In the genomic region with DNA sequence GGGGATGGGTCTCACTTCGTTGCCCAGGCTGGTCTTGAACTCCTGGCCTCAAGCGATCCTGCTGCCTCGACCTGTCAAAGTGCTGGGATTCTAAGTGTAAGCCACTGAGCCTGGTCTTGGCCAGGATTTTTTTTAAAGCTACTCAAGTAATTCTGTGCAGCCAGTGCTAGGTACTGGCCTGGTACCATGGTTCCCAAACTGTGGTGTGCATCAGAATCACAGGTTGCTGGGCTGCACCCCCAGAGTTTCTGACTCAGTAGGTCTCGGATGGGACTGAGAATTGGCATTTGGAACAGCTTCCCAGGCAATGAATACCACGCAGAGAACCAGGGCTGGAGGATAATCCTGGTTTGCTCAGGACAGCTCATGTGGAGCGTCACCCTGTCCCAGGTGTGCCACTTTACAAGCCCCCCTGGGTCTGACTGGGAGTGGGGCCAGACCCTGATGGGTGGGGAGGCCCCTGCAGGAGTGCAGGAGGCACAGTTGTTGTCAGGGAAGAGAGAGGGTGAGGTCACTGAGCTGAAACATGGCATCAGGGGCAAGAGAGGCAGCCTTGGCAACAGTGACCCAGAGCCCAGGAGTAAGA, we compare ENCODE assay signal across 8 cellular contexts. TPM values are rescaled to one million over a fixed set of nuclear protein-coding genes. Genes with fewer than 3 reads are reported as not detected.
DNase-seq lines count a peak whose midpoint lies in the region; ATAC-seq and TF ChIP-seq lines count a peak whose summit lies in the region.
"Had no signal": no experiment of that assay in that cellular context is flagged by ENCODE, and none has a peak within 500 bp of the region (broad histone marks: within the 10 kb centered on the region; RNA-seq: fewer than 3 reads in every experiment).

No MANE protein-coding gene starts in this region.

- POLR2A ChIA-PET in RWPE1 (lab: Yijun Ruan, JAX; ENCODE audit: low non-redundant PET), result interaction anchor here (0.5 to 1.1 kb wide), 3 partner anchors 14 to 136 kb away, joined by 3 to 4 read pairs (median 4); no protein-coding TSS in a partner anchor

- no peak overlapping the region for H2BK5ac ChIP-seq in H9 (ENCODE audit: insufficient read length, low read length)

- no CpG with 5 or more reads among the region's 6 CpGs for WGBS in H9 (ENCODE audit: extremely low coverage, insufficient read length, low lambda C conversion rate)

- H3K9me3 ChIP-seq in H9 (ENCODE audit: control insufficient read depth, low read depth, low read length) (no peaks in the 10 kb centered on the region), fibroblast of lung (ENCODE audit: control insufficient read depth, insufficient read depth, low read depth, low read length) (no peaks in the 10 kb centered on the region)

- no peak overlapping the region for H3K4me3 ChIP-seq in fibroblast of lung (replicated peaks in 1 of 4; ENCODE audit: control extremely low read depth in 1 of 4, insufficient read depth in 1 of 4, low read depth in 3 of 4, low read length in 4 of 4)

- TF ChIP-seq CTCF in H9 (conservative IDR thresholded peaks at IDR 0.05), result no peak
- no peak for TF ChIP-seq CTCF in RWPE1 (conservative IDR thresholded peaks at IDR 0.05; ENCODE audit: low read depth)
- TF ChIP-seq CTCF in fibroblast of lung (conservative IDR thresholded peaks at IDR 0.05 in 1 of 2, IDR thresholded peaks at IDR 0.05 in 1 of 2; ENCODE audit: low read depth in 1 of 2, low read length in 2 of 2), result no peak

- H3K4me2 ChIP-seq in H9 (ENCODE audit: insufficient read depth, insufficient read length, low read length) (peak overlapping the region; percentile 86), fibroblast of lung (ENCODE audit: extremely low read depth, insufficient read depth, low read length) (no peak overlapping the region)

- no peak overlapping the region for H4K91ac ChIP-seq in H9 (ENCODE audit: insufficient read length, low read depth, low read length)

- H3K23ac ChIP-seq in H9 (ENCODE audit: insufficient read length, low read depth, low read length), result no peak overlapping the region

- H2AFZ ChIP-seq in H9 (ENCODE audit: low read length), result no peak overlapping the region
- no peak overlapping the region for H2AFZ ChIP-seq in fibroblast of lung (ENCODE audit: low read length)

- peak overlapping the region; percentile 70 to 84; a peak in 4 of 5 replicates for H3K4me3 Mint-ChIP-seq in H9
- peak overlapping the region; percentile 68 for H3K4me3 Mint-ChIP-seq in stimulated activated effector memory CD8-positive, alpha-beta T cell treated with anti-CD3 and anti-CD28 coated beads, Interleukin-12 subunit alpha, Interleukin-12 subunit beta, amount 100 ng/mL, for 72 hours

- DNase-seq in H9 (peak; percentile 31), RWPE1 (ENCODE audit: low spot score) (no peak), fibroblast of lung (ENCODE audit: low read depth in 2 of 2) (no peak), NOMO-1 treated with dmso at 0.1 percent for 144 hours (lab: John Stamatoyannopoulos, UW; ENCODE audit: unreplicated experiment) (no peak)
- DNase-seq in stimulated activated effector memory CD8-positive, alpha-beta T cell treated with anti-CD3 and anti-CD28 coated beads, Interleukin-12 subunit alpha, Interleukin-12 subunit beta, amount 100 ng/mL, for 72 hours (ENCODE audit: low spot score in 2 of 2), result no peak
- DNase-seq: activated gamma-delta T cell had no signal

- no peak overlapping the region for H3K4ac ChIP-seq in H9 (ENCODE audit: low read depth, low read length)

- no peak overlapping the region for H4K5ac ChIP-seq in H9 (ENCODE audit: insufficient read length, low read depth, low read length)

- ATAC-seq in stimulated activated effector memory CD8-positive, alpha-beta T cell treated with anti-CD3 and anti-CD28 coated beads, Interleukin-12 subunit alpha, Interleukin-12 subunit beta, amount 100 ng/mL, for 72 hours, result no peak
- ATAC-seq in HG02970 (IDR thresholded peaks at IDR 0.05; ENCODE audit: low FRiP score, unreplicated experiment), result no peak
- no peak for ATAC-seq in HG03571 (IDR thresholded peaks at IDR 0.05; ENCODE audit: unreplicated experiment)

- H2BK15ac ChIP-seq in H9 (ENCODE audit: low read depth, low read length), result no peak overlapping the region

- no peak overlapping the region for H2BK120ac ChIP-seq in H9 (ENCODE audit: low read depth, low read length, poor library complexity, severe bottlenecking)

- H3K27me3 ChIP-seq in H9 (ENCODE audit: insufficient read depth, low read length), result peaks cover 5% of the 10 kb centered on the region; the same call in 1 of the 2 replicates
- no peaks in the 10 kb centered on the region for H3K27me3 ChIP-seq in fibroblast of lung (ENCODE audit: control insufficient read depth, insufficient read depth, low read length)

- peaks cover 34 to 42% of the 10 kb centered on the region in 2 experiments for H3K4me1 Mint-ChIP-seq in H9
- H3K4me1 Mint-ChIP-seq in stimulated activated effector memory CD8-positive, alpha-beta T cell treated with anti-CD3 and anti-CD28 coated beads, Interleukin-12 subunit alpha, Interleukin-12 subunit beta, amount 100 ng/mL, for 72 hours, result peaks cover 11% of the 10 kb centered on the region

- H3K27ac Mint-ChIP-seq in H9, result no peak overlapping the region; a peak in 1 of 7 replicates
- H3K27ac Mint-ChIP-seq in stimulated activated effector memory CD8-positive, alpha-beta T cell treated with anti-CD3 and anti-CD28 coated beads, Interleukin-12 subunit alpha, Interleukin-12 subunit beta, amount 100 ng/mL, for 72 hours, result no peak overlapping the region

- H3K9ac ChIP-seq in H9 (ENCODE audit: extremely low read depth, insufficient read length, low read length) (no peak overlapping the region), fibroblast of lung (ENCODE audit: insufficient read depth, low read length) (no peak overlapping the region)

- no peak overlapping the region for H3K56ac ChIP-seq in H9 (ENCODE audit: insufficient read length, low read depth, low read length)

- no peak overlapping the region for H4K8ac ChIP-seq in H9 (replicated peaks; ENCODE audit: insufficient read length, low read depth, low read length)

- no peak overlapping the region for H3K18ac ChIP-seq in H9 (ENCODE audit: insufficient read length, low read depth, low read length)

- no peak overlapping the region for H3K14ac ChIP-seq in H9 (ENCODE audit: insufficient read depth, low read length)

- no peak overlapping the region for H2BK20ac ChIP-seq in H9 (ENCODE audit: low read depth, low read length, poor library complexity, severe bottlenecking)

- peaks cover 9% of the 10 kb centered on the region for H3K23me2 ChIP-seq in H9 (ENCODE audit: insufficient read length, low read depth, low read length, poor library complexity, severe bottlenecking)

- H3K36me3 ChIP-seq in fibroblast of lung (ENCODE audit: control insufficient read depth, insufficient read depth, low read length), result peaks cover 12% of the 10 kb centered on the region

- no peak overlapping the region for H3T11ph ChIP-seq in H9 (ENCODE audit: low read length)

- peaks cover 59% of the 10 kb centered on the region for H3K27me3 Mint-ChIP-seq in H9 (ENCODE audit: low read depth)

- H3K27ac ChIP-seq in H9 (ENCODE audit: insufficient read length, low read depth, low read length) (no peak overlapping the region), RWPE1 (peak overlapping the region; percentile 79), fibroblast of lung (ENCODE audit: insufficient read depth, low read length) (peak overlapping the region; percentile 78)

- CTCF ChIA-PET in RWPE1 (lab: Yijun Ruan, JAX), result interaction anchor here (0.6 to 1.2 kb wide), 5 partner anchors 25 to 139 kb away, joined by 3 to 4 read pairs (median 3); no protein-coding TSS in a partner anchor

- H3K79me2 ChIP-seq in H9 (ENCODE audit: insufficient read depth, low read length) (no peaks in the 10 kb centered on the region), fibroblast of lung (ENCODE audit: control insufficient read depth, insufficient read depth, low read length) (no peaks in the 10 kb centered on the region)

- no peak overlapping the region for H2AK5ac ChIP-seq in H9 (ENCODE audit: insufficient read length, low read length)

- H3K4me1 ChIP-seq in H9 (ENCODE audit: insufficient read depth, low read length), result peaks cover 2% of the 10 kb centered on the region; the same call in 1 of the 2 replicates
- peaks cover 34% of the 10 kb centered on the region for H3K4me1 ChIP-seq in fibroblast of lung (ENCODE audit: control insufficient read depth, extremely low read depth, insufficient read depth, low read length)

- no peaks in the 10 kb centered on the region for H3K36me3 Mint-ChIP-seq in H9 (ENCODE audit: insufficient read depth in 1 of 3, low read depth in 3 of 3)
- no peaks in the 10 kb centered on the region for H3K36me3 Mint-ChIP-seq in stimulated activated effector memory CD8-positive, alpha-beta T cell treated with anti-CD3 and anti-CD28 coated beads, Interleukin-12 subunit alpha, Interleukin-12 subunit beta, amount 100 ng/mL, for 72 hours

- H3K9me3 Mint-ChIP-seq in H9, result no peaks in the 10 kb centered on the region
- H3K9me3 Mint-ChIP-seq in stimulated activated effector memory CD8-positive, alpha-beta T cell treated with anti-CD3 and anti-CD28 coated beads, Interleukin-12 subunit alpha, Interleukin-12 subunit beta, amount 100 ng/mL, for 72 hours, result no peaks in the 10 kb centered on the region

- H4K20me1 ChIP-seq in H9 (ENCODE audit: control insufficient read depth, insufficient read depth, insufficient read length), result no peaks in the 10 kb centered on the region
- H4K20me1 ChIP-seq in fibroblast of lung (ENCODE audit: control insufficient read depth, extremely low read depth, insufficient read depth, low read length), result no peaks in the 10 kb centered on the region

- no peaks in the 10 kb centered on the region for H3K79me1 ChIP-seq in H9 (ENCODE audit: insufficient read depth, low read depth, low read length, poor library complexity, severe bottlenecking)

- no peak overlapping the region for H2BK12ac ChIP-seq in H9 (ENCODE audit: insufficient read length, low read depth, low read length)

RNA-seq across cellular contexts. Expression of gene MRPS23, which starts 10.7 kb away (rescaled TPM):
- total RNA-seq in H9 (2021) (62.0 and 65.9 TPM in 2 replicates), fibroblast of lung (18.5 and 27.9 TPM in 2 replicates)
- polyA plus RNA-seq in fibroblast of lung, result 40.0 and 57.6 TPM in 2 replicates
- polyA plus RNA-seq in fibroblast of lung (2012), result 43.7 and 57.2 TPM in 2 replicates
- 23.0 and 43.6 TPM in 2 replicates for polyA minus RNA-seq in fibroblast of lung (ENCODE audit: low replicate concordance)
